Comparison of ENCODE assay signal across 9 cellular contexts in genomic region chr18:59357928-59358327, GRCh38. TPM values are rescaled to one million over a fixed set of nuclear protein-coding genes. Genes with fewer than 3 reads are reported as not detected.
DNase-seq lines count a peak whose midpoint lies in the region; ATAC-seq, FAIRE-seq and TF ChIP-seq lines count a peak whose summit lies in the region.
"Had no signal": no experiment of that assay in that cellular context is flagged by ENCODE, and none has a peak within 500 bp of the region (broad histone marks: within the 10 kb centered on the region; RNA-seq: fewer than 3 reads in every experiment).

No MANE protein-coding gene starts in this region.

- H2AFZ ChIP-seq in hepatocyte = no peak overlapping the region

- no peak for DNase-seq in CD8-positive, alpha-beta T cell
- DNase-seq in HTR-8/SVneo (ENCODE audit: insufficient read length, low spot score) (peak; percentile 29), hepatocyte (ENCODE audit: low spot score) (peak; percentile 57), KG1 (lab: John Stamatoyannopoulos, UW) (no peak)
- DNase-seq in activated T-helper 2 cell treated with anti-CD3 and anti-CD28 coated beads, Interferon-gamma antibody, Interleukin-2, Interleukin-4, amounts not matched to agents 10 μg/mL and 5 μg/mL and 100 μg/mL, durations not matched to agents 14 hours and 24 hours and 36 hours (ENCODE audit: low spot score) = no peak
- DNase-seq in stimulated activated CD4-positive, alpha-beta T cell treated with anti-CD3 and anti-CD28 coated beads, Interleukin-12 subunit alpha, Interleukin-12 subunit beta, amount 100 ng/mL, for 4 hours = no peak

- H3K4me1 ChIP-seq in CD8-positive, alpha-beta T cell (ENCODE audit: insufficient read depth, low read length) = peaks cover 21% of the 10 kb centered on the region
- no peaks in the 10 kb centered on the region for H3K4me1 ChIP-seq in hepatocyte (ENCODE audit: insufficient read depth)

- H3K36me3 Mint-ChIP-seq in CD8-positive, alpha-beta T cell = peaks cover 40% of the 10 kb centered on the region
- H3K36me3 Mint-ChIP-seq in activated T-helper 2 cell treated with anti-CD3 and anti-CD28 coated beads, Interferon-gamma antibody, Interleukin-2, Interleukin-4, amounts not matched to agents 10 μg/mL and 5 μg/mL and 100 μg/mL, durations not matched to agents 14 hours and 24 hours and 36 hours (ENCODE audit: low read depth) = peaks cover 38% of the 10 kb centered on the region

- H3K27me3 ChIP-seq in CD8-positive, alpha-beta T cell (ENCODE audit: insufficient read depth, low read length) = no peaks in the 10 kb centered on the region
- no peaks in the 10 kb centered on the region for H3K27me3 ChIP-seq in hepatocyte

- FAIRE-seq in HTR-8/SVneo (lab: Jason Lieb, UNC) = no peak

- 15% methylated on average over 4 of the region's 4 CpGs for WGBS in hepatocyte (ENCODE audit: low lambda C conversion rate, missing lambda C conversion rate)

- H3K79me2 ChIP-seq in hepatocyte = peaks cover 55% of the 10 kb centered on the region

- H3K9me2 ChIP-seq in hepatocyte (replicated peaks; ENCODE audit: insufficient read depth) = no peaks in the 10 kb centered on the region

- no peaks in the 10 kb centered on the region for H3K9me3 ChIP-seq in CD8-positive, alpha-beta T cell (ENCODE audit: low read length)
- no peaks in the 10 kb centered on the region for H3K9me3 ChIP-seq in hepatocyte (ENCODE audit: low read depth)

- intact Hi-C loops in CD8-positive, alpha-beta T cell (cut with DNase I, micrococcal nuclease) = loop anchor here (2.0 to 10.0 kb wide), 5 partner anchors 544 to 1737 kb away; partner anchors contain the start of genes MALT1 (in 2 of the 2) and NARS1 (in 2 of the 2)
- intact Hi-C loops in activated T-helper 2 cell treated with anti-CD3 and anti-CD28 coated beads, Interferon-gamma antibody, Interleukin-2, Interleukin-4, amounts not matched to agents 10 μg/mL and 5 μg/mL and 100 μg/mL, durations not matched to agents 14 hours and 24 hours and 36 hours (cut with micrococcal nuclease) = loop anchor here (1.0 to 5.0 kb wide), 4 partner anchors 20 to 686 kb away; partner anchors contain the start of gene MALT1

- ATAC-seq in CD8-positive, alpha-beta T cell = no peak
- ATAC-seq in HG02885 (IDR thresholded peaks at IDR 0.05; ENCODE audit: poor library complexity, unreplicated experiment) = no peak

- CTCF ChIA-PET in CD8-positive, alpha-beta T cell (lab: Charles Lee) = no interaction called here

- no peaks in the 10 kb centered on the region for H3K9me3 Mint-ChIP-seq in CD8-positive, alpha-beta T cell
- no peaks in the 10 kb centered on the region for H3K9me3 Mint-ChIP-seq in activated T-helper 2 cell treated with anti-CD3 and anti-CD28 coated beads, Interferon-gamma antibody, Interleukin-2, Interleukin-4, amounts not matched to agents 10 μg/mL and 5 μg/mL and 100 μg/mL, durations not matched to agents 14 hours and 24 hours and 36 hours

- peaks cover 39% of the 10 kb centered on the region for H3K4me1 Mint-ChIP-seq in CD8-positive, alpha-beta T cell (ENCODE audit: low read depth)
- H3K4me1 Mint-ChIP-seq in activated T-helper 2 cell treated with anti-CD3 and anti-CD28 coated beads, Interferon-gamma antibody, Interleukin-2, Interleukin-4, amounts not matched to agents 10 μg/mL and 5 μg/mL and 100 μg/mL, durations not matched to agents 14 hours and 24 hours and 36 hours (ENCODE audit: low read depth) = peaks cover 34% of the 10 kb centered on the region

- H3K36me3 ChIP-seq in CD8-positive, alpha-beta T cell (ENCODE audit: insufficient read depth, low read length) = peaks cover 5% of the 10 kb centered on the region
- H3K36me3 ChIP-seq in hepatocyte (replicated peaks; ENCODE audit: insufficient read depth, low read depth) = no peaks in the 10 kb centered on the region

- no peak for TF ChIP-seq CTCF in CD8-positive, alpha-beta T cell (IDR thresholded peaks at IDR 0.05)
- TF ChIP-seq CTCF in hepatocyte (IDR thresholded peaks at IDR 0.05; ENCODE audit: poor library complexity) = no peak

- H3K4me2 ChIP-seq in hepatocyte = peak overlapping the region; percentile 76

- POLR2A ChIA-PET in CD8-positive, alpha-beta T cell (lab: Charles Lee) = no interaction called here

- peak overlapping the region; percentile 67 for H3K4me3 ChIP-seq in CD8-positive, alpha-beta T cell (ENCODE audit: low read depth, low read length)
- peak overlapping the region; percentile 70 for H3K4me3 ChIP-seq in hepatocyte
- H3K4me3 ChIP-seq in skin epidermis = peak overlapping the region; percentile 73 to 97 (median 92)

- peak overlapping the region; percentile 97 for H3K4me3 Mint-ChIP-seq in CD8-positive, alpha-beta T cell
- peak overlapping the region; percentile 100 for H3K4me3 Mint-ChIP-seq in activated T-helper 2 cell treated with anti-CD3 and anti-CD28 coated beads, Interferon-gamma antibody, Interleukin-2, Interleukin-4, amounts not matched to agents 10 μg/mL and 5 μg/mL and 100 μg/mL, durations not matched to agents 14 hours and 24 hours and 36 hours (ENCODE audit: low read depth)

- no peaks in the 10 kb centered on the region for H3K27me3 Mint-ChIP-seq in CD8-positive, alpha-beta T cell (ENCODE audit: low read depth)
- H3K27me3 Mint-ChIP-seq in activated T-helper 2 cell treated with anti-CD3 and anti-CD28 coated beads, Interferon-gamma antibody, Interleukin-2, Interleukin-4, amounts not matched to agents 10 μg/mL and 5 μg/mL and 100 μg/mL, durations not matched to agents 14 hours and 24 hours and 36 hours (ENCODE audit: low read depth) = peaks cover 2% of the 10 kb centered on the region

- no peak overlapping the region for H3K27ac ChIP-seq in CD8-positive, alpha-beta T cell (ENCODE audit: low read depth, low read length)
- H3K27ac ChIP-seq in hepatocyte = peak overlapping the region; percentile 94
- peak overlapping the region in 15 of 21 experiments; percentile 72 to 96 (median 90) for H3K27ac ChIP-seq in skin epidermis

- peak overlapping the region; percentile 92 for H3K27ac Mint-ChIP-seq in CD8-positive, alpha-beta T cell
- peak overlapping the region; percentile 100 for H3K27ac Mint-ChIP-seq in activated T-helper 2 cell treated with anti-CD3 and anti-CD28 coated beads, Interferon-gamma antibody, Interleukin-2, Interleukin-4, amounts not matched to agents 10 μg/mL and 5 μg/mL and 100 μg/mL, durations not matched to agents 14 hours and 24 hours and 36 hours

- peaks cover 24% of the 10 kb centered on the region for H4K20me1 ChIP-seq in hepatocyte (ENCODE audit: insufficient read depth, poor library complexity, severe bottlenecking)

RNA-seq across cellular contexts. Expression of gene LMAN1, which starts 1.1 kb away (rescaled TPM):
- total RNA-seq in CD8-positive, alpha-beta T cell = 10 to 100 TPM; 39.6 to 44.6 TPM
- 141 and 146 TPM in 2 replicates for total RNA-seq in activated T-helper 2 cell treated with anti-CD3 and anti-CD28 coated beads, Interferon-gamma antibody, Interleukin-2, Interleukin-4, amounts not matched to agents 10 μg/mL and 5 μg/mL and 100 μg/mL, durations not matched to agents 14 hours and 24 hours and 36 hours
- 143 and 149 TPM in 2 replicates for total RNA-seq in hepatocyte
- 82.1 and 93.5 TPM in 2 replicates for polyA plus RNA-seq in hepatocyte

RNA-seq across cellular contexts. Expression of gene CPLX4, which starts 39.5 kb away (rescaled TPM):
- total RNA-seq in CD8-positive, alpha-beta T cell = not detected
- not detected in 2 replicates for total RNA-seq in activated T-helper 2 cell treated with anti-CD3 and anti-CD28 coated beads, Interferon-gamma antibody, Interleukin-2, Interleukin-4, amounts not matched to agents 10 μg/mL and 5 μg/mL and 100 μg/mL, durations not matched to agents 14 hours and 24 hours and 36 hours
- not detected in 2 replicates for total RNA-seq in hepatocyte
- polyA plus RNA-seq in hepatocyte = not detected in 2 replicates
- total RNA-seq: T-helper 2 cell treated with Interferon-gamma antibody and Interleukin-4, amounts not matched to agents 100 ng/mL and 5 ng/mL, for 36 hours had no signal

Comparison
In these comparisons a context has a peak if more than half of its experiments do, and no peak if none do; other contexts are left out.
1. DNase-seq: peak in HTR-8/SVneo (single experiment) and hepatocyte (single experiment); none in CD8-positive, alpha-beta T cell (0 of 7), activated T-helper 2 cell treated with anti-CD3 and anti-CD28 coated beads, Interferon-gamma antibody, Interleukin-2, Interleukin-4, amounts not matched to agents 10 μg/mL and 5 μg/mL and 100 μg/mL, durations not matched to agents 14 hours and 24 hours and 36 hours (single experiment), stimulated activated CD4-positive, alpha-beta T cell treated with anti-CD3 and anti-CD28 coated beads, Interleukin-12 subunit alpha, Interleukin-12 subunit beta, amount 100 ng/mL, for 4 hours (single experiment) and KG1 (single experiment).
2. Peak in every context shown above with its lines, with median percentiles within 50 percentile points of each other: H3K4me3 ChIP-seq.